Comparison of ENCODE assay signal across 1 cellular context in genomic region chr4:1784789-1785591, GRCh38.
TF ChIP-seq lines count a peak whose summit lies in the region.

No MANE protein-coding gene starts in this region.

TF ChIP-seq in HepG2, 621 proteins besides CTCF, POLR2A, EP300 and RAD21 (continued from another document and continues in another):
- TF ChIP-seq, protein P1, sequence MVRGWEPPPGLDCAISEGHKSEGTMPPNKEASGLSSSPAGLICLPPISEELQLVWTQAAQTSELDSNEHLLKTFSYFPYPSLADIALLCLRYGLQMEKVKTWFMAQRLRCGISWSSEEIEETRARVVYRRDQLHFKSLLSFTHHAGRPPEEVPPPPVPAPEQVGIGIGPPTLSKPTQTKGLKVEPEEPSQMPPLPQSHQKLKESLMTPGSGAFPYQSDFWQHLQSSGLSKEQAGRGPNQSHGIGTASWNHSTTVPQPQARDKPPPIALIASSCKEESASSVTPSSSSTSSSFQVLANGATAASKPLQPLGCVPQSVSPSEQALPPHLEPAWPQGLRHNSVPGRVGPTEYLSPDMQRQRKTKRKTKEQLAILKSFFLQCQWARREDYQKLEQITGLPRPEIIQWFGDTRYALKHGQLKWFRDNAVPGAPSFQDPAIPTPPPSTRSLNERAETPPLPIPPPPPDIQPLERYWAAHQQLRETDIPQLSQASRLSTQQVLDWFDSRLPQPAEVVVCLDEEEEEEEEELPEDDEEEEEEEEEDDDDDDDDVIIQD (CRISPR knock-in tag; IDR thresholded peaks at IDR 0.05; ENCODE audit: low read depth) = 0 out of 2 replicates have a peak, but pooled peaks have one; percentile 14
- TF ChIP-seq ZBTB2 (CRISPR knock-in tag; IDR thresholded peaks at IDR 0.05; ENCODE audit: low read depth) (no peak), ZNF34 (CRISPR knock-in tag; IDR thresholded peaks at IDR 0.05; ENCODE audit: borderline replicate concordance) (no peak), IKZF1 (IDR thresholded peaks at IDR 0.05) (no peak), ZNF12 (CRISPR knock-in tag; IDR thresholded peaks at IDR 0.05) (no peak), CERS6 (CRISPR knock-in tag; IDR thresholded peaks at IDR 0.05) (no peak), ZNF20 (CRISPR knock-in tag; IDR thresholded peaks at IDR 0.05) (no peak), SP2 (CRISPR knock-in tag; IDR thresholded peaks at IDR 0.05) (no peak), KMT2A (CRISPR knock-in tag; IDR thresholded peaks at IDR 0.05) (no peak), ZNF839 (CRISPR knock-in tag; IDR thresholded peaks at IDR 0.05; ENCODE audit: borderline replicate concordance) (no peak), RFX1 (IDR thresholded peaks at IDR 0.05) (no peak), AKNA (CRISPR knock-in tag; IDR thresholded peaks at IDR 0.05; ENCODE audit: borderline replicate concordance) (no peak), SMARCE1 (IDR thresholded peaks at IDR 0.05; ENCODE audit: borderline replicate concordance) (no peak), ZNF329 (CRISPR knock-in tag; IDR thresholded peaks at IDR 0.05; ENCODE audit: low read depth) (0 out of 2 replicates have a peak, but pooled peaks have one; percentile 66), GLI4 (CRISPR knock-in tag; IDR thresholded peaks at IDR 0.05; ENCODE audit: borderline replicate concordance) (no peak; the same call in 1 of the 2 replicates), ELF3 (CRISPR knock-in tag; IDR thresholded peaks at IDR 0.05) (peak; percentile 63), SIX4 (CRISPR knock-in tag; IDR thresholded peaks at IDR 0.05) (no peak; the same call in 1 of the 2 replicates), ZNF432 (CRISPR knock-in tag; IDR thresholded peaks at IDR 0.05; ENCODE audit: borderline replicate concordance) (no peak), ZBTB3 (CRISPR knock-in tag; IDR thresholded peaks at IDR 0.05; ENCODE audit: borderline replicate concordance, low read depth) (0 out of 2 replicates have a peak, but pooled peaks have one; percentile 61), ELF4 (CRISPR knock-in tag; IDR thresholded peaks at IDR 0.05; ENCODE audit: borderline replicate concordance) (no peak), SP5 (CRISPR knock-in tag; IDR thresholded peaks at IDR 0.05; ENCODE audit: borderline replicate concordance, low read depth) (peak; percentile 93), BRD4 (CRISPR knock-in tag; IDR thresholded peaks at IDR 0.05) (peak; percentile 67; the same call in 1 of the 2 replicates), KLF6 (CRISPR knock-in tag; IDR thresholded peaks at IDR 0.05) (no peak), RAD51 (IDR thresholded peaks at IDR 0.05; ENCODE audit: borderline replicate concordance) (no peak), ZNF781 (CRISPR knock-in tag; IDR thresholded peaks at IDR 0.05; ENCODE audit: borderline replicate concordance, not compliant biosample characterization) (no peak), KDM6A (CRISPR knock-in tag; IDR thresholded peaks at IDR 0.05; ENCODE audit: low read depth) (no peak), ZNF253 (CRISPR knock-in tag; IDR thresholded peaks at IDR 0.05; ENCODE audit: borderline replicate concordance) (no peak), MTA1 (CRISPR knock-in tag; IDR thresholded peaks at IDR 0.05; ENCODE audit: borderline replicate concordance) (peak; percentile 97), TAF15 (IDR thresholded peaks at IDR 0.05; ENCODE audit: low read depth, low read length, poor library complexity, severe bottlenecking) (no peak), ZBTB14 (CRISPR knock-in tag; IDR thresholded peaks at IDR 0.05) (no peak), CCDC6 (CRISPR knock-in tag; IDR thresholded peaks at IDR 0.05) (no peak), KDM3A (CRISPR knock-in tag; IDR thresholded peaks at IDR 0.05; ENCODE audit: low read depth) (0 out of 2 replicates have a peak, but pooled peaks have one; percentile 23), SSRP1 (CRISPR knock-in tag; IDR thresholded peaks at IDR 0.05) (no peak), ZNF792 (CRISPR knock-in tag; IDR thresholded peaks at IDR 0.05) (peak; percentile 60; the same call in 1 of the 2 replicates), FOSL2 (CRISPR knock-in tag; IDR thresholded peaks at IDR 0.05) (peak; percentile 27), NCOA2 (CRISPR knock-in tag; IDR thresholded peaks at IDR 0.05) (peak; percentile 87), TFE3 (CRISPR knock-in tag; IDR thresholded peaks at IDR 0.05) (no peak; the same call in 1 of the 2 replicates), ZNF83 (CRISPR knock-in tag; IDR thresholded peaks at IDR 0.05; ENCODE audit: borderline replicate concordance) (no peak), ZNF678 (CRISPR knock-in tag; IDR thresholded peaks at IDR 0.05) (no peak), HOXA3 (CRISPR knock-in tag; IDR thresholded peaks at IDR 0.05) (peak; percentile 83), ZBTB20 (CRISPR knock-in tag; IDR thresholded peaks at IDR 0.05; ENCODE audit: borderline replicate concordance, low read depth) (no peak), SNAI1 (CRISPR knock-in tag; IDR thresholded peaks at IDR 0.05; ENCODE audit: borderline replicate concordance) (no peak), ZNF543 (CRISPR knock-in tag; IDR thresholded peaks at IDR 0.05) (peak; percentile 96), TBL1XR1 (IDR thresholded peaks at IDR 0.05; ENCODE audit: borderline replicate concordance, low read length, partially characterized antibody) (no peak), SMAD3 (CRISPR knock-in tag; IDR thresholded peaks at IDR 0.05) (no peak)
- TF ChIP-seq, protein P2, sequence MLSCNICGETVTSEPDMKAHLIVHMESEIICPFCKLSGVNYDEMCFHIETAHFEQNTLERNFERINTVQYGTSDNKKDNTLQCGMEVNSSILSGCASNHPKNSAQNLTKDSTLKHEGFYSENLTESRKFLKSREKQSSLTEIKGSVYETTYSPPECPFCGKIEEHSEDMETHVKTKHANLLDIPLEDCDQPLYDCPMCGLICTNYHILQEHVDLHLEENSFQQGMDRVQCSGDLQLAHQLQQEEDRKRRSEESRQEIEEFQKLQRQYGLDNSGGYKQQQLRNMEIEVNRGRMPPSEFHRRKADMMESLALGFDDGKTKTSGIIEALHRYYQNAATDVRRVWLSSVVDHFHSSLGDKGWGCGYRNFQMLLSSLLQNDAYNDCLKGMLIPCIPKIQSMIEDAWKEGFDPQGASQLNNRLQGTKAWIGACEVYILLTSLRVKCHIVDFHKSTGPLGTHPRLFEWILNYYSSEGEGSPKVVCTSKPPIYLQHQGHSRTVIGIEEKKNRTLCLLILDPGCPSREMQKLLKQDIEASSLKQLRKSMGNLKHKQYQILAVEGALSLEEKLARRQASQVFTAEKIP (CRISPR knock-in tag; IDR thresholded peaks at IDR 0.05; ENCODE audit: borderline replicate concordance) = no peak
- TF ChIP-seq, protein P3, sequence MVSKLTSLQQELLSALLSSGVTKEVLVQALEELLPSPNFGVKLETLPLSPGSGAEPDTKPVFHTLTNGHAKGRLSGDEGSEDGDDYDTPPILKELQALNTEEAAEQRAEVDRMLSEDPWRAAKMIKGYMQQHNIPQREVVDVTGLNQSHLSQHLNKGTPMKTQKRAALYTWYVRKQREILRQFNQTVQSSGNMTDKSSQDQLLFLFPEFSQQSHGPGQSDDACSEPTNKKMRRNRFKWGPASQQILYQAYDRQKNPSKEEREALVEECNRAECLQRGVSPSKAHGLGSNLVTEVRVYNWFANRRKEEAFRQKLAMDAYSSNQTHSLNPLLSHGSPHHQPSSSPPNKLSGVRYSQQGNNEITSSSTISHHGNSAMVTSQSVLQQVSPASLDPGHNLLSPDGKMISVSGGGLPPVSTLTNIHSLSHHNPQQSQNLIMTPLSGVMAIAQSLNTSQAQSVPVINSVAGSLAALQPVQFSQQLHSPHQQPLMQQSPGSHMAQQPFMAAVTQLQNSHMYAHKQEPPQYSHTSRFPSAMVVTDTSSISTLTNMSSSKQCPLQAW (CRISPR knock-in tag; IDR thresholded peaks at IDR 0.05) = peak; percentile 87
- TF ChIP-seq, protein P4, sequence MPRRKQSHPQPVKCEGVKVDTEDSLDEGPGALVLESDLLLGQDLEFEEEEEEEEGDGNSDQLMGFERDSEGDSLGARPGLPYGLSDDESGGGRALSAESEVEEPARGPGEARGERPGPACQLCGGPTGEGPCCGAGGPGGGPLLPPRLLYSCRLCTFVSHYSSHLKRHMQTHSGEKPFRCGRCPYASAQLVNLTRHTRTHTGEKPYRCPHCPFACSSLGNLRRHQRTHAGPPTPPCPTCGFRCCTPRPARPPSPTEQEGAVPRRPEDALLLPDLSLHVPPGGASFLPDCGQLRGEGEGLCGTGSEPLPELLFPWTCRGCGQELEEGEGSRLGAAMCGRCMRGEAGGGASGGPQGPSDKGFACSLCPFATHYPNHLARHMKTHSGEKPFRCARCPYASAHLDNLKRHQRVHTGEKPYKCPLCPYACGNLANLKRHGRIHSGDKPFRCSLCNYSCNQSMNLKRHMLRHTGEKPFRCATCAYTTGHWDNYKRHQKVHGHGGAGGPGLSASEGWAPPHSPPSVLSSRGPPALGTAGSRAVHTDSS (CRISPR knock-in tag; conservative IDR thresholded peaks at IDR 0.05) = no peak
- TF ChIP-seq, protein P5, sequence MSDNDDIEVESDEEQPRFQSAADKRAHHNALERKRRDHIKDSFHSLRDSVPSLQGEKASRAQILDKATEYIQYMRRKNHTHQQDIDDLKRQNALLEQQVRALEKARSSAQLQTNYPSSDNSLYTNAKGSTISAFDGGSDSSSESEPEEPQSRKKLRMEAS (IDR thresholded peaks at IDR 0.05) = no peak
- TF ChIP-seq, protein P6, sequence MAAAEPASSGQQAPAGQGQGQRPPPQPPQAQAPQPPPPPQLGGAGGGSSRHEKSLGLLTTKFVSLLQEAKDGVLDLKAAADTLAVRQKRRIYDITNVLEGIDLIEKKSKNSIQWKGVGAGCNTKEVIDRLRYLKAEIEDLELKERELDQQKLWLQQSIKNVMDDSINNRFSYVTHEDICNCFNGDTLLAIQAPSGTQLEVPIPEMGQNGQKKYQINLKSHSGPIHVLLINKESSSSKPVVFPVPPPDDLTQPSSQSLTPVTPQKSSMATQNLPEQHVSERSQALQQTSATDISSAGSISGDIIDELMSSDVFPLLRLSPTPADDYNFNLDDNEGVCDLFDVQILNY (CRISPR knock-in tag; conservative IDR thresholded peaks at IDR 0.05) = no peak
